ENCODE assay signal across 17 cellular contexts in the genomic region with DNA sequence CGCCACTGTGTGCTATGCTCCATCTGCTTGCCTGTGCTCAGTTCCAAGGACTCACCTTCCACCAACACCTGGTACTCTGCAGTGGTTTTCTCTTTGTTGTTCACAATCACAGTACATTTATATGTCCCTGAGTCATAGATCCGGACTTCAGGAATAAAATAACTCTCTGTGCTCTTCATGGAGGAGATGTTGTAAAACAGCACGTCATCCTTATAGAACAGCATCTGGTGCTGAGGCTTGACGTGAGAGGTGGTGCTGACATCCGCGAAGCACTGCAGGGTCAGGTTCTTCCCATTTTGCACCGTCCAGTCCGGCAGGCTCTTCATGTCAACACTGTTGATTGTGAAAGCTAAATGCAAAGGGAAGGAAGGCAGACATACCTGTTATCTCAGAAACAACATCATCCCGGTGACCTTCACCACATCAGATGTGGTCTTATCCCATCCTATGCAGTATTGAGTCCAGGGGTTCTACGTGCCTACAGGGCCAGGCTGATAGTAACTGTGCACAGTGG. TPM values are rescaled to one million over a fixed set of nuclear protein-coding genes. Genes with fewer than 3 reads are reported as not detected.
DNase-seq lines count a peak whose midpoint lies in the region; ATAC-seq and TF ChIP-seq lines count a peak whose summit lies in the region.
"Had no signal": no experiment of that assay in that cellular context is flagged by ENCODE, and none has a peak within 500 bp of the region (broad histone marks: within the 10 kb centered on the region; RNA-seq: fewer than 3 reads in every experiment).

No MANE protein-coding gene starts in this region.

- no peaks in the 10 kb centered on the region for H3K9me3 Mint-ChIP-seq in CD8-positive, alpha-beta memory T cell
- H3K9me3 Mint-ChIP-seq in activated T-cell treated with anti-CD3 and anti-CD28 coated beads, Interleukin-2, amount 50 U/mL, for 72 hours, result no peaks in the 10 kb centered on the region
- H3K9me3 Mint-ChIP-seq: activated CD4-positive, alpha-beta memory T cell treated with anti-CD3 and anti-CD28 coated beads, Interleukin-2, amount 10 ng/mL, durations not matched to agents 7 days and 5 days had no signal

- CTCF ChIA-PET in CD8-positive, alpha-beta memory T cell (lab: Charles Lee), result interaction anchor here (3.2 kb wide), 1 partner anchor 43 kb away, joined by 22 read pairs; no protein-coding TSS in a partner anchor

- H2AFZ ChIP-seq in MM.1S (ENCODE audit: low read length), result no peak overlapping the region

- H3K36me3 Mint-ChIP-seq in CD8-positive, alpha-beta memory T cell, result peaks cover 0 to 72% (median 8%) of the 10 kb centered on the region in 3 donors
- peaks cover 0 to 11% of the 10 kb centered on the region in 2 donors for H3K36me3 Mint-ChIP-seq in activated T-cell treated with anti-CD3 and anti-CD28 coated beads, Interleukin-2, amount 50 U/mL, for 72 hours (ENCODE audit: insufficient read depth in 2 of 2)

- H3K4me3 ChIP-seq in CD8-positive, alpha-beta memory T cell (ENCODE audit: low read length), result no peak overlapping the region
- no peak overlapping the region for H3K4me3 ChIP-seq in MM.1S (ENCODE audit: low read length)
- H3K4me3 ChIP-seq in breast epithelium, result no peak overlapping the region
- H3K4me3 ChIP-seq: body of pancreas, K562 had no signal

- no peak overlapping the region for H3K4me2 ChIP-seq in MM.1S (ENCODE audit: low read depth, low read length)
- H3K4me2 ChIP-seq: SK-N-SH had no signal

- intact Hi-C loops in breast epithelium (cut with DNase I; ENCODE audit: low total_unique reads), result no loop called here

- H3K9me2 ChIP-seq in MM.1S (replicated peaks; ENCODE audit: insufficient read depth, low read length), result no peaks in the 10 kb centered on the region
- H3K9me2 ChIP-seq: SK-N-SH had no signal

- peaks cover 5% of the 10 kb centered on the region for H3K36me3 ChIP-seq in CD8-positive, alpha-beta memory T cell (ENCODE audit: insufficient read depth, low read length)
- H3K36me3 ChIP-seq in MM.1S (replicated peaks; ENCODE audit: insufficient read depth, low read length), result no peaks in the 10 kb centered on the region
- no peaks in the 10 kb centered on the region for H3K36me3 ChIP-seq in breast epithelium

- H3K79me2 ChIP-seq in MM.1S (ENCODE audit: low read length), result no peaks in the 10 kb centered on the region

- no peak for TF ChIP-seq POLR2A in breast epithelium (IDR thresholded peaks at IDR 0.05)

- no peak for TF ChIP-seq CTCF in MM.1S (IDR thresholded peaks at IDR 0.05; ENCODE audit: low read length)
- TF ChIP-seq CTCF in breast epithelium (IDR thresholded peaks at IDR 0.05), result no peak

- H4K20me1 ChIP-seq in MM.1S (ENCODE audit: insufficient read depth, low read length), result no peaks in the 10 kb centered on the region

- POLR2A ChIA-PET in CD8-positive, alpha-beta memory T cell (lab: Charles Lee), result no interaction called here

- no peak for ATAC-seq in activated T-cell treated with anti-CD3 and anti-CD28 coated beads, Interleukin-2, amount 50 U/mL, for 72 hours (replicated peaks in 1 of 2)
- ATAC-seq: body of pancreas, K562, left ventricle myocardium superior had no signal

- H3K27ac Mint-ChIP-seq in CD8-positive, alpha-beta memory T cell, result peak overlapping the region in 5 of 8 donors; percentile 19 to 94 (median 61)
- H3K27ac Mint-ChIP-seq in activated T-cell treated with anti-CD3 and anti-CD28 coated beads, Interleukin-2, amount 50 U/mL, for 72 hours, result no peak overlapping the region
- H3K27ac Mint-ChIP-seq: activated CD4-positive, alpha-beta memory T cell treated with anti-CD3 and anti-CD28 coated beads, Interleukin-2, amount 10 ng/mL, durations not matched to agents 7 days and 5 days; nephron had no signal

- H3K4me3 Mint-ChIP-seq in CD8-positive, alpha-beta memory T cell, result no peak overlapping the region
- no peak overlapping the region for H3K4me3 Mint-ChIP-seq in activated T-cell treated with anti-CD3 and anti-CD28 coated beads, Interleukin-2, amount 50 U/mL, for 72 hours
- H3K4me3 Mint-ChIP-seq: activated CD4-positive, alpha-beta memory T cell treated with anti-CD3 and anti-CD28 coated beads, Interleukin-2, amount 10 ng/mL, durations not matched to agents 7 days and 5 days; nephron had no signal

- no peak for DNase-seq in CD8-positive, alpha-beta memory T cell
- DNase-seq in MM.1S, result no peak
- no peak for DNase-seq in breast epithelium (ENCODE audit: low spot score in 2 of 2)
- peak; percentile 50 to 94 for DNase-seq in lung microvascular endothelial cell (ENCODE audit: low read depth in 2 of 2)
- no peak for DNase-seq in activated CD4-positive, CD25-positive, alpha-beta regulatory T cell (lab: John Stamatoyannopoulos, UW)
- DNase-seq in activated T-cell treated with anti-CD3 and anti-CD28 coated beads, Interleukin-2, amount 50 U/mL, for 72 hours, result no peak
- no peak for DNase-seq in NAMALWA (ENCODE audit: low spot score)
- no peak for DNase-seq in inferior parietal cortex (ENCODE audit: extremely low spot score)
- DNase-seq: activated CD4-positive, alpha-beta memory T cell treated with anti-CD3 and anti-CD28 coated beads, Interleukin-2, amount 10 ng/mL, durations not matched to agents 7 days and 5 days; activated gamma-delta T cell; body of pancreas; left ventricle myocardium superior; NCI-H345; retina; SK-N-SH had no signal

- no peaks in the 10 kb centered on the region for H3K9me3 ChIP-seq in CD8-positive, alpha-beta memory T cell (ENCODE audit: low read length)
- no peaks in the 10 kb centered on the region for H3K9me3 ChIP-seq in MM.1S (replicated peaks; ENCODE audit: insufficient read depth, low read length)
- no peaks in the 10 kb centered on the region for H3K9me3 ChIP-seq in breast epithelium
- H3K9me3 ChIP-seq: body of pancreas, SK-N-SH had no signal

- H3K27me3 ChIP-seq in CD8-positive, alpha-beta memory T cell (ENCODE audit: insufficient read depth, low read length, poor library complexity, severe bottlenecking), result no peaks in the 10 kb centered on the region
- H3K27me3 ChIP-seq in MM.1S (replicated peaks; ENCODE audit: insufficient read depth, low read length), result no peaks in the 10 kb centered on the region
- no peaks in the 10 kb centered on the region for H3K27me3 ChIP-seq in breast epithelium
- H3K27me3 ChIP-seq: body of pancreas had no signal

- H3K4me1 Mint-ChIP-seq in CD8-positive, alpha-beta memory T cell, result peaks cover 5 to 36% (median 20%) of the 10 kb centered on the region in 3 donors
- no peaks in the 10 kb centered on the region for H3K4me1 Mint-ChIP-seq in activated T-cell treated with anti-CD3 and anti-CD28 coated beads, Interleukin-2, amount 50 U/mL, for 72 hours (ENCODE audit: low read depth)
- H3K4me1 Mint-ChIP-seq: activated CD4-positive, alpha-beta memory T cell treated with anti-CD3 and anti-CD28 coated beads, Interleukin-2, amount 10 ng/mL, durations not matched to agents 7 days and 5 days; nephron had no signal

- no peak overlapping the region for H3K27ac ChIP-seq in CD8-positive, alpha-beta memory T cell (ENCODE audit: low read depth, low read length)
- peak overlapping the region; percentile 80; the same call in 1 of the 2 replicates for H3K27ac ChIP-seq in MM.1S (ENCODE audit: low read length)
- H3K27ac ChIP-seq in breast epithelium, result peak overlapping the region; percentile 18 to 61
- H3K27ac ChIP-seq: body of pancreas had no signal

- H3K27me3 Mint-ChIP-seq in CD8-positive, alpha-beta memory T cell, result no peaks in the 10 kb centered on the region
- no peaks in the 10 kb centered on the region for H3K27me3 Mint-ChIP-seq in activated T-cell treated with anti-CD3 and anti-CD28 coated beads, Interleukin-2, amount 50 U/mL, for 72 hours (ENCODE audit: low read depth)

- H3F3A ChIP-seq in MM.1S (ENCODE audit: insufficient read depth, low read length), result peaks cover 13% of the 10 kb centered on the region

- H3K4me1 ChIP-seq in CD8-positive, alpha-beta memory T cell (ENCODE audit: insufficient read depth, low read length), result no peaks in the 10 kb centered on the region
- H3K4me1 ChIP-seq in MM.1S (ENCODE audit: low read length), result peaks cover 26% of the 10 kb centered on the region
- no peaks in the 10 kb centered on the region for H3K4me1 ChIP-seq in breast epithelium
- H3K4me1 ChIP-seq: body of pancreas had no signal

- no peak overlapping the region for H3K9ac ChIP-seq in MM.1S (ENCODE audit: low read length)
- H3K9ac ChIP-seq: SK-N-SH had no signal

RNA-seq across cellular contexts. Expression of a gene that starts 12.8 kb away (rescaled TPM):
- 10 to 100 TPM; 42.7 to 45.7 TPM for total RNA-seq in CD8-positive, alpha-beta memory T cell
- polyA plus RNA-seq in CD8-positive, alpha-beta memory T cell, result 130 TPM
- total RNA-seq in breast epithelium (100 to 1,000 TPM in 2 of 3 donors, 10 to 100 TPM in 1; 85.3 to 181 (median 159) TPM), lung microvascular endothelial cell (395 and 423 TPM in 2 replicates)
- total RNA-seq in activated T-cell treated with anti-CD3 and anti-CD28 coated beads, Interleukin-2, amount 50 U/mL, for 72 hours, result 10 to 100 TPM; 16.1 to 21.5 TPM

Comparison
In these comparisons a context has a peak if more than half of its experiments do, and no peak if none do; other contexts are left out.
1. DNase-seq: peak in lung microvascular endothelial cell (2 of 2); none in CD8-positive, alpha-beta memory T cell (0 of 5), MM.1S (single experiment), breast epithelium (0 of 2), activated CD4-positive, CD25-positive, alpha-beta regulatory T cell (0 of 4), activated T-cell treated with anti-CD3 and anti-CD28 coated beads, Interleukin-2, amount 50 U/mL, for 72 hours (0 of 2), NAMALWA (single experiment) and inferior parietal cortex (single experiment).